Comparison of ENCODE assay signal across 12 cellular contexts in genomic region chr10:77120012-77120411, GRCh38.
A peak's percentile ranks its signal among the peaks of the same experiment; 100 is the strongest.
DNase-seq lines count a peak whose midpoint lies in the region; ATAC-seq and TF ChIP-seq lines count a peak whose summit lies in the region.
"Had no signal": no experiment of that assay in that cellular context is flagged by ENCODE, and none has a peak within 500 bp of the region (broad histone marks: within the 10 kb centered on the region; RNA-seq: fewer than 3 reads in every experiment).

No MANE protein-coding gene starts in this region.

- H3K27ac ChIP-seq in VCaP = peak overlapping the region; percentile 66
- no peak overlapping the region for H3K27ac ChIP-seq in mesendoderm (ENCODE audit: low read depth, low read length)
- H3K27ac ChIP-seq: HL-60 had no signal

- no peaks in the 10 kb centered on the region for H3K27me3 ChIP-seq in BE2C
- H3K27me3 ChIP-seq in mesendoderm (ENCODE audit: insufficient read depth, low read length, poor library complexity) = no peaks in the 10 kb centered on the region

- no peak overlapping the region for H3K56ac ChIP-seq in mesendoderm (ENCODE audit: low read length)

- no peak overlapping the region for H3K18ac ChIP-seq in mesendoderm (ENCODE audit: low read length)

- no peak overlapping the region for H2BK15ac ChIP-seq in mesendoderm (replicated peaks; ENCODE audit: low read depth)

- no peaks in the 10 kb centered on the region for H3K79me1 ChIP-seq in mesendoderm (ENCODE audit: low read length)

- no peak overlapping the region for H2BK5ac ChIP-seq in mesendoderm (ENCODE audit: low read length)

- no peak overlapping the region for H4K5ac ChIP-seq in mesendoderm (ENCODE audit: low read length)

- H3K36me3 ChIP-seq in BE2C = no peaks in the 10 kb centered on the region
- H3K36me3 ChIP-seq in mesendoderm (ENCODE audit: control insufficient read depth, insufficient read depth, low read length) = no peaks in the 10 kb centered on the region

- WGBS in mesendoderm (ENCODE audit: extremely low coverage, insufficient coverage, low lambda C conversion rate) = no CpG with 5 or more reads among the region's 4 CpGs

- DNase-seq in BE2C = peak; percentile 30
- peak; percentile 30 for DNase-seq in LNCaP clone FGC (ENCODE audit: low read depth)
- DNase-seq in left kidney (ENCODE audit: low read depth, low spot score) = peak; percentile 53
- no peak for DNase-seq in AG08396 (ENCODE audit: low spot score)
- DNase-seq in DMS53 (lab: John Stamatoyannopoulos, UW) = no peak
- DNase-seq in mesendoderm = no peak
- DNase-seq: CD8-positive, alpha-beta T cell; COR-L47; HCEC 1CT had no signal

- no peak overlapping the region for H3K23ac ChIP-seq in mesendoderm (ENCODE audit: low read length)

- no peak overlapping the region for H3K4ac ChIP-seq in mesendoderm (ENCODE audit: low read depth, low read length)

- peaks cover 23% of the 10 kb centered on the region for H3K4me1 ChIP-seq in BE2C
- H3K4me1 ChIP-seq in mesendoderm (ENCODE audit: control insufficient read depth, low read depth, low read length) = no peaks in the 10 kb centered on the region

- no peaks in the 10 kb centered on the region for H3K79me2 ChIP-seq in mesendoderm (ENCODE audit: control insufficient read depth, insufficient read depth, low read length)

- no peak overlapping the region for H4K8ac ChIP-seq in mesendoderm (ENCODE audit: low read depth, low read length)

- H2BK120ac ChIP-seq in mesendoderm (ENCODE audit: low read depth, low read length) = no peak overlapping the region

- H3K4me3 ChIP-seq in BE2C (ENCODE audit: low read depth, low read length) (peak overlapping the region; percentile 27), LNCaP clone FGC (ENCODE audit: low read depth, low read length) (no peak overlapping the region), mesendoderm (ENCODE audit: low read length) (no peak overlapping the region)

- TF ChIP-seq CTCF in BE2C (IDR thresholded peaks at IDR 0.05; ENCODE audit: low read depth, low read length) (no peak), LNCaP clone FGC (IDR thresholded peaks at IDR 0.05; ENCODE audit: control insufficient read depth, extremely low read depth, insufficient read depth) (no peak), VCaP (conservative IDR thresholded peaks at IDR 0.05) (no peak)

- no peaks in the 10 kb centered on the region for H3K9me3 ChIP-seq in BE2C

- no peak overlapping the region for H2AK5ac ChIP-seq in mesendoderm (ENCODE audit: low read length)

- H3K9ac ChIP-seq in mesendoderm (ENCODE audit: low read length) = no peak overlapping the region

- no peak for ATAC-seq in HG02973 (IDR thresholded peaks at IDR 0.05; ENCODE audit: unreplicated experiment)
- ATAC-seq: CD8-positive, alpha-beta T cell had no signal

- H3K4me2 ChIP-seq in mesendoderm (ENCODE audit: low read length) = no peak overlapping the region

Comparison
In these comparisons a context has a peak if more than half of its experiments do, and no peak if none do; other contexts are left out.
1. DNase-seq: peak in BE2C (single experiment), LNCaP clone FGC (single experiment) and left kidney (single experiment); none in AG08396 (single experiment), DMS53 (single experiment) and mesendoderm (single experiment).